In genomic region chr15:79896634-79897379, GRCh38 we compare ENCODE assay signal across 8 cellular contexts. TPM values are rescaled to one million over a fixed set of nuclear protein-coding genes. Genes with fewer than 3 reads are reported as not detected.
A peak's percentile ranks its signal among the peaks of the same experiment; 100 is the strongest.
DNase-seq lines count a peak whose midpoint lies in the region; ATAC-seq and TF ChIP-seq lines count a peak whose summit lies in the region.

TSS of gene MTHFS (minus strand) at chr15:79897014. CDS start at chr15:79896988, 26 bp downstream.

- 0 to 1% (median 1%) methylated on average over 38 to 90 of the region's 90 CpGs for WGBS in heart left ventricle, 4 donors

- H3K4me1 Mint-ChIP-seq in type B pancreatic cell (ENCODE audit: unreplicated experiment), result peaks cover 18% of the 10 kb centered on the region

- H3K36me3 ChIP-seq in adipocyte (ENCODE audit: control insufficient read depth, insufficient read depth, low read length, severe bottlenecking), result no peaks in the 10 kb centered on the region
- peaks cover 0 to 8% (median 0%) of the 10 kb centered on the region in 9 donors for H3K36me3 ChIP-seq in heart left ventricle

- H3K9me3 ChIP-seq in adipocyte (ENCODE audit: control insufficient read depth, low read length) (no peaks in the 10 kb centered on the region), heart left ventricle (no peaks in the 10 kb centered on the region)

- H3K4me1 ChIP-seq in adipocyte (ENCODE audit: control insufficient read depth, insufficient read depth, low read length) (peaks cover 34% of the 10 kb centered on the region), heart left ventricle (peaks cover 0 to 30% (median 7%) of the 10 kb centered on the region in 12 donors)

- peak within 1 kb of the TSS; percentile 96 for H3K9ac ChIP-seq in adipocyte (ENCODE audit: low read length)

- peak within 1 kb of the TSS; percentile 79 to 98 (median 92) for H3K27ac ChIP-seq in heart left ventricle

- ATAC-seq in heart left ventricle, result peak; percentile 93 to 99 (median 98)

- H3K9me3 Mint-ChIP-seq in type B pancreatic cell, result no peaks in the 10 kb centered on the region

- TF ChIP-seq CTCF in GM12865 (IDR thresholded peaks at IDR 0.05; ENCODE audit: insufficient read depth, low read depth, low read length, missing control alignments), result peak; percentile 51
- peak; percentile 44 for TF ChIP-seq CTCF in HFF-Myc (IDR thresholded peaks at IDR 0.05; ENCODE audit: low read depth, low read length, missing control alignments)
- TF ChIP-seq CTCF in heart left ventricle (IDR thresholded peaks at IDR 0.05), result peak in 11 of 12 donors; percentile 27 to 70 (median 52)
- TF ChIP-seq CTCF in type B pancreatic cell (conservative IDR thresholded peaks at IDR 0.05), result peak; percentile 41

- no peaks in the 10 kb centered on the region for H3K27me3 Mint-ChIP-seq in type B pancreatic cell

- peak within 1 kb of the TSS; percentile 97 for H3K27ac Mint-ChIP-seq in type B pancreatic cell

- H3K27me3 ChIP-seq in adipocyte (replicated peaks; ENCODE audit: control insufficient read depth, insufficient read depth, low read length) (no peaks in the 10 kb centered on the region), heart left ventricle (no peaks in the 10 kb centered on the region)

- intact Hi-C loops in heart left ventricle (cut with DNase I), result loop anchor here in 9 of 10 donors (1.0 to 10.0 kb wide), 7 partner anchors 26 to 278 kb away; partner anchors contain the start of genes FAH (in 1 of the 9) and ZFAND6 (in 1 of the 9)
- intact Hi-C loops in posterior cingulate gyrus (cut with DNase I), result loop anchor here (2.0 to 10.0 kb wide), 2 partner anchors 26 to 158 kb away; partner anchors contain the start of gene ZFAND6

- peak; percentile 91 for DNase-seq in GM12865 (ENCODE audit: low read depth)
- DNase-seq in HFF-Myc (ENCODE audit: extremely low read depth, low read depth), result peak; percentile 21
- DNase-seq in MV-4-11 (lab: John Stamatoyannopoulos, UW), result peak; percentile 69
- DNase-seq in SW 1271 (lab: John Stamatoyannopoulos, UW), result peak; percentile 64 to 88
- peak; percentile 91 for DNase-seq in adipocyte (ENCODE audit: low read depth)
- peak; percentile 81 to 92 (median 83) for DNase-seq in heart left ventricle
- peak; percentile 43 to 92 (median 60) for DNase-seq in posterior cingulate gyrus
- DNase-seq in type B pancreatic cell (ENCODE audit: extremely low spot score, unreplicated experiment), result peak; percentile 80

- peak within 1 kb of the TSS; percentile 99 for H3K4me3 Mint-ChIP-seq in type B pancreatic cell

- H3K4me3 ChIP-seq in GM12865 (ENCODE audit: low read depth, low read length) (peak within 1 kb of the TSS; percentile 95), HFF-Myc (replicated peaks; ENCODE audit: low read depth, low read length) (peak within 1 kb of the TSS; percentile 56), adipocyte (ENCODE audit: low read length) (peak within 1 kb of the TSS; percentile 83), heart left ventricle (peak within 1 kb of the TSS; percentile 64 to 92 (median 82))

- peaks cover 14% of the 10 kb centered on the region for H3K36me3 Mint-ChIP-seq in type B pancreatic cell

- peak in 1 of 2 donors; percentile 43 for TF ChIP-seq POLR2A in heart left ventricle (IDR thresholded peaks at IDR 0.05)

RNA-seq across cellular contexts. Expression of gene MTHFS, which starts in this region (rescaled TPM):
- total RNA-seq in heart left ventricle (10 to 100 TPM in 6 of 9 donors, 1 to 10 TPM in 3; 5.7 to 24.1 (median 13.2) TPM), type B pancreatic cell (ENCODE audit: low replicate concordance) (22.7 and 27.6 TPM in 2 replicates)
- 10 to 100 TPM; 35.7 to 45.5 TPM for polyA plus RNA-seq in heart left ventricle

Comparison
In these comparisons a context has a peak if more than half of its experiments do, and no peak if none do; other contexts are left out.
1. Peak in every context shown above with its lines: DNase-seq, ATAC-seq, H3K4me3 ChIP-seq and H3K27ac ChIP-seq.
2. DNase-seq: peak in every context shown above with its lines; median percentile 91 in GM12865; 91 in adipocyte; 83 in heart left ventricle; 80 in type B pancreatic cell; 76 in SW 1271; 69 in MV-4-11; 60 in posterior cingulate gyrus; 21 in HFF-Myc.